ENCODE assay signal across 19 cellular contexts in genomic region chr7:55124989-55125875, GRCh38.
DNase-seq lines count a peak whose midpoint lies in the region; TF ChIP-seq lines count a peak whose summit lies in the region.
"Had no signal": no experiment of that assay in that cellular context is flagged by ENCODE, and none has a peak within 500 bp of the region (broad histone marks: within the 10 kb centered on the region; RNA-seq: fewer than 3 reads in every experiment).

No MANE protein-coding gene starts in this region.

- H3K27ac ChIP-seq in AG04450 (ENCODE audit: low read depth, low read length) (peak overlapping the region; percentile 53), muscle layer of duodenum (ENCODE audit: low read length) (peak overlapping the region; percentile 22), coronary artery (peak overlapping the region in 1 of 2 donors; percentile 8)

- peaks cover 3% of the 10 kb centered on the region for H3K36me3 Mint-ChIP-seq in chondrocyte (ENCODE audit: low read depth)
- H3K36me3 Mint-ChIP-seq in activated T-helper 2 cell treated with anti-CD3 and anti-CD28 coated beads, Interferon-gamma antibody, Interleukin-2, Interleukin-4, amounts not matched to agents 10 μg/mL and 5 μg/mL and 100 μg/mL, durations not matched to agents 14 hours and 24 hours and 36 hours (ENCODE audit: low read depth) = no peaks in the 10 kb centered on the region
- H3K36me3 Mint-ChIP-seq: activated CD4-positive, alpha-beta memory T cell treated with anti-CD3 and anti-CD28 coated beads for 36 hours; mesothelial cell of epicardium had no signal

- POLR2A ChIA-PET in AG04450 (lab: Yijun Ruan, JAX) = interaction anchor here (0.8 to 1.1 kb wide), 2 partner anchors 11 to 14 kb away, joined by 4 read pairs; no protein-coding TSS in a partner anchor

- peaks cover 36% of the 10 kb centered on the region for H3K4me1 Mint-ChIP-seq in chondrocyte (ENCODE audit: low read depth)
- peaks cover 3% of the 10 kb centered on the region for H3K4me1 Mint-ChIP-seq in activated T-helper 2 cell treated with anti-CD3 and anti-CD28 coated beads, Interferon-gamma antibody, Interleukin-2, Interleukin-4, amounts not matched to agents 10 μg/mL and 5 μg/mL and 100 μg/mL, durations not matched to agents 14 hours and 24 hours and 36 hours (ENCODE audit: low read depth)
- H3K4me1 Mint-ChIP-seq: activated T-helper 17 cell treated with anti-CD3 and anti-CD28 coated beads, Interleukin-2, amount 50 U/mL, for 72 hours had no signal

- CTCF ChIA-PET in AG04450 (lab: Charles Lee) = interaction anchor here (2.8 kb wide), 1 partner anchor 130 kb away, joined by 8 read pairs; no protein-coding TSS in a partner anchor

- no peak overlapping the region for H3K4me3 Mint-ChIP-seq in chondrocyte (ENCODE audit: unreplicated experiment)
- no peak overlapping the region for H3K4me3 Mint-ChIP-seq in activated T-helper 2 cell treated with anti-CD3 and anti-CD28 coated beads, Interferon-gamma antibody, Interleukin-2, Interleukin-4, amounts not matched to agents 10 μg/mL and 5 μg/mL and 100 μg/mL, durations not matched to agents 14 hours and 24 hours and 36 hours (ENCODE audit: low read depth)
- H3K4me3 Mint-ChIP-seq: activated CD4-positive, alpha-beta memory T cell treated with anti-CD3 and anti-CD28 coated beads for 36 hours; activated T-helper 17 cell treated with anti-CD3 and anti-CD28 coated beads, Interleukin-2, amount 50 U/mL, for 72 hours; mesothelial cell of epicardium; stimulated activated naive CD8-positive, alpha-beta T cell treated with anti-CD3 and anti-CD28 coated beads, Interleukin-15, Interleukin-2, amounts not matched to agents 100 ng/mL and 50 ng/mL, for 24 hours had no signal

- H3K27me3 Mint-ChIP-seq in chondrocyte (ENCODE audit: low read depth) = peaks cover 2% of the 10 kb centered on the region
- H3K27me3 Mint-ChIP-seq in activated T-helper 2 cell treated with anti-CD3 and anti-CD28 coated beads, Interferon-gamma antibody, Interleukin-2, Interleukin-4, amounts not matched to agents 10 μg/mL and 5 μg/mL and 100 μg/mL, durations not matched to agents 14 hours and 24 hours and 36 hours (ENCODE audit: low read depth) = peaks cover 7% of the 10 kb centered on the region

- H3K27ac Mint-ChIP-seq in chondrocyte (ENCODE audit: unreplicated experiment) = no peak overlapping the region
- H3K27ac Mint-ChIP-seq in activated T-helper 2 cell treated with anti-CD3 and anti-CD28 coated beads, Interferon-gamma antibody, Interleukin-2, Interleukin-4, amounts not matched to agents 10 μg/mL and 5 μg/mL and 100 μg/mL, durations not matched to agents 14 hours and 24 hours and 36 hours = no peak overlapping the region
- H3K27ac Mint-ChIP-seq: activated CD4-positive, alpha-beta memory T cell treated with anti-CD3 and anti-CD28 coated beads for 36 hours; activated T-helper 17 cell treated with anti-CD3 and anti-CD28 coated beads, Interleukin-2, amount 50 U/mL, for 72 hours; mesothelial cell of epicardium; stimulated activated naive CD8-positive, alpha-beta T cell treated with anti-CD3 and anti-CD28 coated beads, Interleukin-15, Interleukin-2, amounts not matched to agents 100 ng/mL and 50 ng/mL, for 24 hours had no signal

- no peaks in the 10 kb centered on the region for H3K36me3 ChIP-seq in muscle layer of duodenum (ENCODE audit: control insufficient read depth in 1 of 2, insufficient read depth in 2 of 2, low read length in 2 of 2)

- peaks cover 15 to 22% of the 10 kb centered on the region in 2 donors for H3K4me1 ChIP-seq in muscle layer of duodenum (ENCODE audit: control insufficient read depth in 1 of 2, insufficient read depth in 2 of 2, low read length in 2 of 2)

- DNase-seq in AG04450 (ENCODE audit: low read depth, low spot score) (no peak), HuH-7 (ENCODE audit: low spot score) (peak; percentile 43), chondrocyte (ENCODE audit: low spot score) (no peak), ecto neural progenitor cell (ENCODE audit: low spot score) (no peak), coronary artery (ENCODE audit: low spot score) (no peak)
- no peak for DNase-seq in stimulated activated CD4-positive, alpha-beta T cell treated with anti-CD3 and anti-CD28 coated beads, Interleukin-4, amount 100 ng/mL, for 24 hours
- no peak for DNase-seq in activated T-helper 2 cell treated with anti-CD3 and anti-CD28 coated beads, Interferon-gamma antibody, Interleukin-2, Interleukin-4, amounts not matched to agents 10 μg/mL and 5 μg/mL and 100 μg/mL, durations not matched to agents 14 hours and 24 hours and 36 hours (ENCODE audit: low spot score)
- DNase-seq: activated CD4-positive, alpha-beta memory T cell treated with anti-CD3 and anti-CD28 coated beads for 36 hours; AML-193; anterior cingulate cortex; DMS153; NCI-H2081; nucleus accumbens; SHP77 treated with DMSO at 0.1 percent for 48 hours; small intestine had no signal

- no peak for TF ChIP-seq CTCF in AG04450 (IDR thresholded peaks at IDR 0.05; ENCODE audit: low read depth, low read length)
- TF ChIP-seq CTCF in chondrocyte (IDR thresholded peaks at IDR 0.05) = peak; percentile 18
- TF ChIP-seq CTCF in coronary artery (IDR thresholded peaks at IDR 0.05) = no peak

- H3K27me3 ChIP-seq in AG04450 (ENCODE audit: control insufficient read depth, insufficient read depth, low read length) = no peaks in the 10 kb centered on the region
- no peaks in the 10 kb centered on the region for H3K27me3 ChIP-seq in muscle layer of duodenum (ENCODE audit: low read depth, low read length)

- no peaks in the 10 kb centered on the region; the same call in 1 of the 2 replicates for H3K9me3 ChIP-seq in AG04450 (ENCODE audit: control insufficient read depth, insufficient read depth, low read length)
- no peaks in the 10 kb centered on the region for H3K9me3 ChIP-seq in muscle layer of duodenum (ENCODE audit: control insufficient read depth in 1 of 2, low read length in 2 of 2)

- H3K9me3 Mint-ChIP-seq in chondrocyte (ENCODE audit: low read depth) = no peaks in the 10 kb centered on the region
- no peaks in the 10 kb centered on the region for H3K9me3 Mint-ChIP-seq in activated T-helper 2 cell treated with anti-CD3 and anti-CD28 coated beads, Interferon-gamma antibody, Interleukin-2, Interleukin-4, amounts not matched to agents 10 μg/mL and 5 μg/mL and 100 μg/mL, durations not matched to agents 14 hours and 24 hours and 36 hours
- H3K9me3 Mint-ChIP-seq: activated CD4-positive, alpha-beta memory T cell treated with anti-CD3 and anti-CD28 coated beads for 36 hours; activated T-helper 17 cell treated with anti-CD3 and anti-CD28 coated beads, Interleukin-2, amount 50 U/mL, for 72 hours; mesothelial cell of epicardium; stimulated activated naive CD8-positive, alpha-beta T cell treated with anti-CD3 and anti-CD28 coated beads, Interleukin-15, Interleukin-2, amounts not matched to agents 100 ng/mL and 50 ng/mL, for 24 hours had no signal

- intact Hi-C loops in activated T-helper 2 cell treated with anti-CD3 and anti-CD28 coated beads, Interferon-gamma antibody, Interleukin-2, Interleukin-4, amounts not matched to agents 10 μg/mL and 5 μg/mL and 100 μg/mL, durations not matched to agents 14 hours and 24 hours and 36 hours (cut with micrococcal nuclease) = no loop called here

- no peak overlapping the region for H3K4me3 ChIP-seq in AG04450 (ENCODE audit: low read depth, low read length)
- H3K4me3 ChIP-seq in muscle layer of duodenum (ENCODE audit: low read depth in 1 of 2, low read length in 2 of 2) = no peak overlapping the region
- no peak overlapping the region for H3K4me3 ChIP-seq in coronary artery
